Comparison of ENCODE assay signal across 1 cellular context in genomic region chr12:29519585-29520182, GRCh38.
TF ChIP-seq lines count a peak whose summit lies in the region.

No MANE protein-coding gene starts in this region.

TF ChIP-seq in GM23338, 12 proteins besides CTCF, POLR2A, EP300 and RAD21 (continued from another document):
- TF ChIP-seq ZNF462 (CRISPR knock-in tag; IDR thresholded peaks at IDR 0.05) (no peak), STAT1 (IDR thresholded peaks at IDR 0.05; ENCODE audit: unreplicated experiment) (no peak), ETS1 (IDR thresholded peaks at IDR 0.05) (no peak), EZH2phosphoT487 (IDR thresholded peaks at IDR 0.05; ENCODE audit: unreplicated experiment) (no peak)
